ENCODE assay signal across 20 cellular contexts in the genomic region with DNA sequence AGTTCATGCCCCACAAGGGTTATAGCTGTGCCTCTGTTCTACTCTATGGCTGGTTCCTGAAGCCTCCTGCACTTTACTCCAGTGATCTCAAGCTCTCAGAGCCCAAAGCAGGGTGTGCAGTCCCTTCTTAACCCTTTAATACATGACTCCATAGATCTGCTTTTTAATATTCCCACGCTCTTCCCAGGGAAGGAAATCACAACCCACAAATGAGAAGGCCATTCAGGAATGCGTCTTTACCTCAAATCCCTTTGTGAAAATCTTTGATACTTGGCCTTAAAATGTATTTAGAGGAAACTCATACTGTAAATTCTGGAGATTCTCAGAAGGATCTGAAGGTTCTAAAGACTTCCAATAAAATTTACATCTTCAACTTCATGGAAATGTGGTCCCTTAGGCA.
DNase-seq lines count a peak whose midpoint lies in the region; ATAC-seq and TF ChIP-seq lines count a peak whose summit lies in the region.
"Had no signal": no experiment of that assay in that cellular context is flagged by ENCODE, and none has a peak within 500 bp of the region (broad histone marks: within the 10 kb centered on the region; RNA-seq: fewer than 3 reads in every experiment).

No MANE protein-coding gene starts in this region.

- H3K9me3 Mint-ChIP-seq in activated naive CD8-positive, alpha-beta T cell treated with anti-CD3 and anti-CD28 coated beads, Interleukin-2, amount 50 U/mL, for 24 hours = no peaks in the 10 kb centered on the region
- H3K9me3 Mint-ChIP-seq in activated T-cell treated with anti-CD3 and anti-CD28 coated beads, Interleukin-2, amount 50 U/mL, for 24 hours = no peaks in the 10 kb centered on the region
- H3K9me3 Mint-ChIP-seq: naive thymus-derived CD4-positive, alpha-beta T cell; stimulated activated effector memory CD8-positive, alpha-beta T cell treated with anti-CD3 and anti-CD28 coated beads, Interleukin-12 subunit alpha, Interleukin-12 subunit beta, amount 100 ng/mL, for 72 hours had no signal

- H3K36me3 Mint-ChIP-seq in activated naive CD8-positive, alpha-beta T cell treated with anti-CD3 and anti-CD28 coated beads, Interleukin-2, amount 50 U/mL, for 24 hours (ENCODE audit: low read depth) = no peaks in the 10 kb centered on the region
- H3K36me3 Mint-ChIP-seq in activated T-cell treated with anti-CD3 and anti-CD28 coated beads, Interleukin-2, amount 50 U/mL, for 24 hours (ENCODE audit: low read depth) = no peaks in the 10 kb centered on the region
- H3K36me3 Mint-ChIP-seq: naive thymus-derived CD4-positive, alpha-beta T cell; stimulated activated effector memory CD8-positive, alpha-beta T cell treated with anti-CD3 and anti-CD28 coated beads, Interleukin-12 subunit alpha, Interleukin-12 subunit beta, amount 100 ng/mL, for 72 hours had no signal

- ATAC-seq in activated naive CD8-positive, alpha-beta T cell treated with anti-CD3 and anti-CD28 coated beads, Interleukin-2, amount 50 U/mL, for 24 hours = no peak
- ATAC-seq: naive thymus-derived CD4-positive, alpha-beta T cell; PC-3; stimulated activated effector memory CD8-positive, alpha-beta T cell treated with anti-CD3 and anti-CD28 coated beads, Interleukin-12 subunit alpha, Interleukin-12 subunit beta, amount 100 ng/mL, for 72 hours had no signal

- no peaks in the 10 kb centered on the region for H3K27me3 ChIP-seq in brain microvascular endothelial cell (replicated peaks)
- H3K27me3 ChIP-seq in subcutaneous abdominal adipose tissue (ENCODE audit: control insufficient read depth in 5 of 5, insufficient read depth in 4 of 5, low read length in 5 of 5) = no peaks in the 10 kb centered on the region

- in situ Hi-C loops in brain microvascular endothelial cell (cut with HindIII; ENCODE audit: low pct_ligation_motif_present, low sequenced_read_pairs) = no loop called here

- no peak for TF ChIP-seq CTCF in brain microvascular endothelial cell (IDR thresholded peaks at IDR 0.05; ENCODE audit: low read depth, low read length, missing control alignments)

- no peak overlapping the region for H3K27ac Mint-ChIP-seq in activated naive CD8-positive, alpha-beta T cell treated with anti-CD3 and anti-CD28 coated beads, Interleukin-2, amount 50 U/mL, for 24 hours
- H3K27ac Mint-ChIP-seq in activated T-cell treated with anti-CD3 and anti-CD28 coated beads, Interleukin-2, amount 50 U/mL, for 24 hours = no peak overlapping the region
- H3K27ac Mint-ChIP-seq: naive thymus-derived CD4-positive, alpha-beta T cell; stimulated activated effector memory CD8-positive, alpha-beta T cell treated with anti-CD3 and anti-CD28 coated beads, Interleukin-12 subunit alpha, Interleukin-12 subunit beta, amount 100 ng/mL, for 72 hours had no signal

- H3K36me3 ChIP-seq in brain microvascular endothelial cell (replicated peaks) (peaks cover 21% of the 10 kb centered on the region), subcutaneous abdominal adipose tissue (ENCODE audit: control insufficient read depth in 5 of 5, insufficient read depth in 5 of 5, low read length in 5 of 5) (peaks cover 0 to 12% (median 9%) of the 10 kb centered on the region in 5 donors)

- DNase-seq in HCEC 1CT (peak; percentile 69), brain microvascular endothelial cell (peak; percentile 70), hepatic stellate cell (ENCODE audit: low spot score) (peak; percentile 46), NCI-H1105 treated with DMSO at 0.1 percent for 48 hours (lab: John Stamatoyannopoulos, UW) (no peak)
- DNase-seq in activated effector memory CD4-positive, alpha-beta T cell treated with anti-CD3 and anti-CD28 coated beads, Interleukin-2, amount 50 U/mL, for 16 hours = no peak
- no peak for DNase-seq in activated naive CD8-positive, alpha-beta T cell treated with anti-CD3 and anti-CD28 coated beads, Interleukin-2, amount 50 U/mL, for 24 hours
- DNase-seq in activated T-cell treated with anti-CD3 and anti-CD28 coated beads, Interleukin-2, amount 50 U/mL, for 24 hours = no peak
- DNase-seq: activated gamma-delta T cell treated with Interleukin-2 at 50 U/mL for 16 hours; C1 segment of cervical spinal cord; central memory CD4-positive, alpha-beta T cell; DND-41; hypothalamus; naive thymus-derived CD4-positive, alpha-beta T cell; NCI-H2029; NCI-H524 treated with DMSO at 0.1 percent for 48 hours; PC-3; retina; SW 1271 had no signal

- H3K9ac ChIP-seq in subcutaneous abdominal adipose tissue (ENCODE audit: low read length in 5 of 5) = peak overlapping the region in 2 of 5 donors; percentile 6 to 17

- no peak overlapping the region for H3K4me3 Mint-ChIP-seq in activated naive CD8-positive, alpha-beta T cell treated with anti-CD3 and anti-CD28 coated beads, Interleukin-2, amount 50 U/mL, for 24 hours
- H3K4me3 Mint-ChIP-seq in activated T-cell treated with anti-CD3 and anti-CD28 coated beads, Interleukin-2, amount 50 U/mL, for 24 hours = no peak overlapping the region
- H3K4me3 Mint-ChIP-seq: naive thymus-derived CD4-positive, alpha-beta T cell; stimulated activated effector memory CD8-positive, alpha-beta T cell treated with anti-CD3 and anti-CD28 coated beads, Interleukin-12 subunit alpha, Interleukin-12 subunit beta, amount 100 ng/mL, for 72 hours had no signal

- peaks cover 18 to 75% (median 65%) of the 10 kb centered on the region in 5 donors for H3K4me1 ChIP-seq in subcutaneous abdominal adipose tissue (ENCODE audit: control insufficient read depth in 5 of 5, insufficient read depth in 5 of 5, low read length in 5 of 5)

- H3K4me3 ChIP-seq in brain microvascular endothelial cell (ENCODE audit: low read depth, low read length) (no peak overlapping the region), subcutaneous abdominal adipose tissue (ENCODE audit: low read depth in 1 of 5, low read length in 5 of 5) (peak overlapping the region in 2 of 5 donors; percentile 10 to 12)

- no peaks in the 10 kb centered on the region for H3K4me1 Mint-ChIP-seq in activated naive CD8-positive, alpha-beta T cell treated with anti-CD3 and anti-CD28 coated beads, Interleukin-2, amount 50 U/mL, for 24 hours
- H3K4me1 Mint-ChIP-seq in activated T-cell treated with anti-CD3 and anti-CD28 coated beads, Interleukin-2, amount 50 U/mL, for 24 hours (ENCODE audit: low read depth) = peaks cover 7% of the 10 kb centered on the region

- peak overlapping the region; percentile 93 for H3K27ac ChIP-seq in brain microvascular endothelial cell
- peak overlapping the region; percentile 64 for H3K27ac ChIP-seq in subcutaneous abdominal adipose tissue (ENCODE audit: low read depth, low read length)

- H3K9me3 ChIP-seq in subcutaneous abdominal adipose tissue (ENCODE audit: control insufficient read depth in 5 of 5, low read length in 5 of 5) = no peaks in the 10 kb centered on the region

- H3K27me3 Mint-ChIP-seq in activated naive CD8-positive, alpha-beta T cell treated with anti-CD3 and anti-CD28 coated beads, Interleukin-2, amount 50 U/mL, for 24 hours = peaks cover 7% of the 10 kb centered on the region
- H3K27me3 Mint-ChIP-seq in activated T-cell treated with anti-CD3 and anti-CD28 coated beads, Interleukin-2, amount 50 U/mL, for 24 hours = peaks cover 24% of the 10 kb centered on the region

Comparison
In these comparisons a context has a peak if more than half of its experiments do, and no peak if none do; other contexts are left out.
1. DNase-seq: peak in HCEC 1CT (single experiment), brain microvascular endothelial cell (single experiment) and hepatic stellate cell (single experiment); none in activated effector memory CD4-positive, alpha-beta T cell treated with anti-CD3 and anti-CD28 coated beads, Interleukin-2, amount 50 U/mL, for 16 hours (single experiment), activated naive CD8-positive, alpha-beta T cell treated with anti-CD3 and anti-CD28 coated beads, Interleukin-2, amount 50 U/mL, for 24 hours (single experiment), activated T-cell treated with anti-CD3 and anti-CD28 coated beads, Interleukin-2, amount 50 U/mL, for 24 hours (single experiment) and NCI-H1105 treated with DMSO at 0.1 percent for 48 hours (single experiment).